ENCODE assay signal across 20 cellular contexts in the genomic region with DNA sequence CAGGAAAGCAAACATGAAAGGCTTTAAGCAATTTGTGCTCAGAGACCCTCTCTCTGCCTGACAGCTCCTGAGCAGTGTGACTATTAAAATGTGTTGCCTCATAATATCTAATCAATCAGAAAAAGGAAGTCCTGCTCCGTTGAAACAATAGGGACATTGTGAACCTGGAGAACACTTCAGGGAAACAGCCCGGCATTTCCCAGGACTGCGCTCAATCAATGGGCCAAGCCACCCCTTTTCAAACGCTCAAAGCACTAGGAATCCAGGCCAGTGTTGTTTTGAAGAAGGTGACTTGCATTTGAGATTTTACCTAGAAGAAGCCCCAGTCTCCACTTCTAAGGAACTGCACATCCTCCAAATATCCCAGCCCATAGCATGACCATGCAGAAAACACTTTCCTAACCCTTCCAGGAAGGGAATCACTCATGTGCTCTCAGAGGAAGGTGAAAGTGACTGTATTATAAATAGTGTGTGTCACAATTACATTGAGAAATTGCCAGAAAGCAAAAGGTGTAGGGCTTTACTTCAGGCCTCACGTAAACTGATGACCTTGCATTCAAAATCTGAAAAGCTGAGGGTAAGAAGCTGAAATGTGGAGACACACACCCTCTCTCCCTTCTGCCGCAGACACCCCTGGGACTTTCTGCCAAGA. TPM values are rescaled to one million over a fixed set of nuclear protein-coding genes. Genes with fewer than 3 reads are reported as not detected.
DNase-seq lines count a peak whose midpoint lies in the region; ATAC-seq and TF ChIP-seq lines count a peak whose summit lies in the region.
"Had no signal": no experiment of that assay in that cellular context is flagged by ENCODE, and none has a peak within 500 bp of the region (broad histone marks: within the 10 kb centered on the region; RNA-seq: fewer than 3 reads in every experiment).

No MANE protein-coding gene starts in this region.

- peak; percentile 58 for ATAC-seq in Right ventricle myocardium inferior
- no peak for ATAC-seq in HG03196 (IDR thresholded peaks at IDR 0.05; ENCODE audit: unreplicated experiment)

- intact Hi-C loops in Right ventricle myocardium inferior (cut with DNase I) (no loop called here), cardiac septum (cut with DNase I) (no loop called here)

- H3K4me3 ChIP-seq in muscle layer of duodenum (ENCODE audit: low read depth in 1 of 2, low read length in 2 of 2) (no peak overlapping the region), HAP-1 (no peak overlapping the region), coronary artery (no peak overlapping the region)
- H3K4me3 ChIP-seq: hepatocyte had no signal

- TF ChIP-seq CTCF in coronary artery (IDR thresholded peaks at IDR 0.05), result no peak

- H3K27ac ChIP-seq in muscle layer of duodenum (ENCODE audit: low read length), result peak overlapping the region; percentile 33
- H3K27ac ChIP-seq in coronary artery, result peak overlapping the region in 1 of 2 donors; percentile 41
- H3K27ac ChIP-seq: hepatocyte had no signal

- in situ Hi-C loops in HAP-1 (cut with MboI; ENCODE audit: low sequenced_read_pairs), result no loop called here

- H3K9me3 ChIP-seq in muscle layer of duodenum (ENCODE audit: control insufficient read depth in 1 of 2, low read length in 2 of 2), result no peaks in the 10 kb centered on the region
- H3K9me3 ChIP-seq in HAP-1, result no peaks in the 10 kb centered on the region

- DNase-seq in Right ventricle myocardium inferior (ENCODE audit: missing footprints) (no peak), cardiac septum (ENCODE audit: low spot score) (no peak), islet precursor cell (peak; percentile 80), DMS114 treated with DMSO at 0.1 percent for 48 hours (lab: John Stamatoyannopoulos, UW; ENCODE audit: unreplicated experiment) (no peak), HAP-1 (ENCODE audit: low spot score in 2 of 2) (no peak), coronary artery (ENCODE audit: low spot score) (no peak)
- DNase-seq: 8988T; activated CD4-positive, alpha-beta T cell treated with anti-CD3 and anti-CD28 coated beads, Interleukin-2, amount 50 U/mL, for 1 hour; amniotic stem cell; COR-L47; effector memory CD4-positive, alpha-beta T cell; EL; Kasumi-1; NCI-H1105 treated with DMSO at 0.1 percent for 48 hours; NCI-H2107; NCI-H526; stimulated activated naive CD4-positive, alpha-beta T cell had no signal

- no peaks in the 10 kb centered on the region for H3K36me3 ChIP-seq in muscle layer of duodenum (ENCODE audit: control insufficient read depth in 1 of 2, insufficient read depth in 2 of 2, low read length in 2 of 2)
- no peaks in the 10 kb centered on the region for H3K36me3 ChIP-seq in HAP-1 (replicated peaks)

- no peaks in the 10 kb centered on the region for H3K4me1 ChIP-seq in muscle layer of duodenum (ENCODE audit: control insufficient read depth in 1 of 2, insufficient read depth in 2 of 2, low read length in 2 of 2)
- no peaks in the 10 kb centered on the region for H3K4me1 ChIP-seq in HAP-1

- H3K27me3 ChIP-seq in muscle layer of duodenum (ENCODE audit: low read depth, low read length) (no peaks in the 10 kb centered on the region), HAP-1 (ENCODE audit: low read depth) (no peaks in the 10 kb centered on the region)
- H3K27me3 ChIP-seq: hepatocyte had no signal

RNA-seq across cellular contexts. Expression of a gene that starts 19.4 kb away (rescaled TPM):
- total RNA-seq in Right ventricle myocardium inferior (1.8 TPM), cardiac septum (1.8 TPM)
